Comparison of ENCODE assay signal across 26 cellular contexts in the genomic region with DNA sequence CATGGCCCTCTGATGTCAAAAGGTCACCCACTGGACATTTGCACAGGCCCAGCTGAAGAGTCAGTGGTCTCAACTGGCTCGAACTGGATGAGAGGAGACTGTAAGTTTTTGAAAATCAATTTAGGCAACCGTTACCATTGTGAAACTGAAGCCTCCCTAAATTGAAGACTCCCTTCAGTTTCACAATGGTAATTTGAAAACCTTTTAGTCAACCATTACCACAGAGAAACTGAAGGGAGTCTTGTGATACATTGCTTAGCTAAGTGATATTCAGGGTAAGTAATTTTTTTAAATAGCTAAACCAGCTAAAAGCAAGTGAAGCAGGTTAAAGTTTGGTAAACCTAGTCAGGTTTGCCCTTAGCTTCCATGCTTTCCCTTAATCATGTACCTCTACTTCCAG.
"Had no signal": no experiment of that assay in that cellular context is flagged by ENCODE, and none has a peak within 500 bp of the region (broad histone marks: within the 10 kb centered on the region; RNA-seq: fewer than 3 reads in every experiment).

No MANE protein-coding gene starts in this region.

- ATAC-seq: activated CD4-positive, CD25-positive, alpha-beta regulatory T cell treated with anti-CD3 and anti-CD28 coated beads, Interleukin-2, amount 50 U/mL, for 24 hours; activated CD8-positive, alpha-beta T cell treated with anti-CD3 and anti-CD28 coated beads for 36 hours; activated naive CD4-positive, alpha-beta T cell treated with anti-CD3 and anti-CD28 coated beads, Interleukin-2, amount 50 U/mL, for 72 hours; activated T-cell treated with anti-CD3 and anti-CD28 coated beads, Interleukin-2, amount 50 U/mL, for 4 hours; left lobe of liver; lower lobe of right lung; naive thymus-derived CD8-positive, alpha-beta T cell; psoas muscle had no signal

- H3K9me3 Mint-ChIP-seq: activated T-helper 2 cell treated with anti-CD3 and anti-CD28 coated beads, Interferon-gamma antibody, Interleukin-2, Interleukin-4, amounts not matched to agents 10 μg/mL and 5 μg/mL and 100 μg/mL, durations not matched to agents 14 hours and 24 hours and 36 hours had no signal

- H3K4me3 ChIP-seq: lower lobe of right lung, psoas muscle, sigmoid colon, suprapubic skin, tibial artery had no signal

- H3K27ac Mint-ChIP-seq: activated CD4-positive, alpha-beta T cell treated with anti-CD3 and anti-CD28 coated beads, Interleukin-2, amount 10 ng/mL, durations not matched to agents 7 days and 5 days; activated CD8-positive, alpha-beta T cell treated with anti-CD3 and anti-CD28 coated beads for 36 hours; activated T-helper 2 cell treated with anti-CD3 and anti-CD28 coated beads, Interferon-gamma antibody, Interleukin-2, Interleukin-4, amounts not matched to agents 10 μg/mL and 5 μg/mL and 100 μg/mL, durations not matched to agents 14 hours and 24 hours and 36 hours; naive thymus-derived CD8-positive, alpha-beta T cell had no signal

- H3K27me3 Mint-ChIP-seq: activated CD4-positive, alpha-beta T cell treated with anti-CD3 and anti-CD28 coated beads, Interleukin-2, amount 10 ng/mL, durations not matched to agents 7 days and 5 days had no signal

- H3K4me3 Mint-ChIP-seq: activated CD4-positive, alpha-beta T cell treated with anti-CD3 and anti-CD28 coated beads, Interleukin-2, amount 10 ng/mL, durations not matched to agents 7 days and 5 days; activated CD8-positive, alpha-beta T cell treated with anti-CD3 and anti-CD28 coated beads for 36 hours; activated T-cell treated with anti-CD3 and anti-CD28 coated beads, Interleukin-2, amount 50 U/mL, for 4 hours; naive thymus-derived CD8-positive, alpha-beta T cell; neural crest cell had no signal

- DNase-seq: activated CD4-positive, alpha-beta T cell treated with anti-CD3 and anti-CD28 coated beads, Interleukin-2, amount 10 ng/mL, durations not matched to agents 7 days and 5 days; activated CD8-positive, alpha-beta T cell treated with anti-CD3 and anti-CD28 coated beads for 36 hours; activated naive CD4-positive, alpha-beta T cell; activated T-cell treated with anti-CD3 and anti-CD28 coated beads, Interleukin-2, amount 50 U/mL, for 4 hours; anterior cingulate cortex; dermis blood vessel endothelial cell; effector CD8-positive, alpha-beta T cell; kidney glomerular epithelial cell; lower lobe of right lung; mesenchymal stem cell; naive thymus-derived CD8-positive, alpha-beta T cell; nucleus accumbens; psoas muscle; sigmoid colon; small intestine; stimulated activated CD4-positive, alpha-beta T cell treated with anti-CD3 and anti-CD28 coated beads, Interleukin-1b, Interleukin-23, amount 100 ng/mL, for 48 hours; stimulated activated naive CD4-positive, alpha-beta T cell; T1000; tibial artery; WERI-Rb-1 had no signal

- H3K4me1 Mint-ChIP-seq: activated CD4-positive, alpha-beta T cell treated with anti-CD3 and anti-CD28 coated beads, Interleukin-2, amount 10 ng/mL, durations not matched to agents 7 days and 5 days; naive thymus-derived CD8-positive, alpha-beta T cell; neural crest cell had no signal
